In the genomic region with DNA sequence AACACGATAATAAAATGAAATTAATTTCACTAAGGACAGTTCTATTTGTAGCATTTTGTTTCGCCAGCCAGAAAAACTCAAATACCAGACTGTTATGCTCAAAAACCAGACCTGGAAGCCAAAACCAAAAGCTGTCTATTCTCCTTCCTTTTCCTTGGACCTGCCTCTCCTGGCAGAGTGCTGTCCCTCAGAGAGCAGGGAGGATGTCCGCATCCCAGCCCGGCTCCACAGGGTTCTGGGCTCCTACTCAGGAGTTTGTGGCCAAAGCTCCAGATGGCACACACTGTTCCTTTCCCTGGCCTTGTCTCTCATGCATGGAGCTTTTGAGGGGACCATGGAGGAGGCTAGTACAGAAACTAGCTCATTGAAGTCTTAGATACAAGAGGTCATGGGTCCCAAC, we compare ENCODE assay signal across 34 cellular contexts. TPM values are rescaled to one million over a fixed set of nuclear protein-coding genes. Genes with fewer than 3 reads are reported as not detected.
DNase-seq lines count a peak whose midpoint lies in the region; ATAC-seq and TF ChIP-seq lines count a peak whose summit lies in the region.
"Had no signal": no experiment of that assay in that cellular context is flagged by ENCODE, and none has a peak within 500 bp of the region (broad histone marks: within the 10 kb centered on the region; RNA-seq: fewer than 3 reads in every experiment).

No MANE protein-coding gene starts in this region.

- intact Hi-C loops in left ventricle myocardium superior (cut with micrococcal nuclease) (no loop called here), sigmoid colon (cut with DNase I) (no loop called here)
- intact Hi-C loops in CD4-positive, alpha-beta T cell (cut with DNase I, micrococcal nuclease) = no loop called here

- no peaks in the 10 kb centered on the region for H3K4me1 Mint-ChIP-seq in CD4-positive, alpha-beta T cell (ENCODE audit: low read depth)
- H3K4me1 Mint-ChIP-seq: activated CD4-positive, alpha-beta T cell treated with anti-CD3 and anti-CD28 coated beads, Interleukin-2, amount 10 ng/mL, durations not matched to agents 7 days and 5 days; activated naive CD8-positive, alpha-beta T cell treated with anti-CD3 and anti-CD28 coated beads, Interleukin-2, amount 10 ng/mL, durations not matched to agents 7 days and 5 days; CD4-positive, alpha-beta memory T cell; central memory CD8-positive, alpha-beta T cell; stimulated activated effector memory CD8-positive, alpha-beta T cell treated with anti-CD3 and anti-CD28 coated beads, Interleukin-12 subunit alpha, Interleukin-12 subunit beta, amount 100 ng/mL, for 72 hours had no signal

- POLR2A ChIA-PET in CD4-positive, alpha-beta T cell (lab: Charles Lee) = no interaction called here

- TF ChIP-seq POLR2A in sigmoid colon (IDR thresholded peaks at IDR 0.05) = no peak

- H3K9me3 ChIP-seq in sigmoid colon = no peaks in the 10 kb centered on the region
- H3K9me3 ChIP-seq in CD4-positive, alpha-beta T cell (ENCODE audit: control insufficient read depth, low read length) = no peaks in the 10 kb centered on the region
- H3K9me3 ChIP-seq: esophagus squamous epithelium, HAP-1, prostate gland, SK-N-SH had no signal

- no peaks in the 10 kb centered on the region for H3K36me3 ChIP-seq in sigmoid colon
- H3K36me3 ChIP-seq: esophagus squamous epithelium, HAP-1, prostate gland had no signal

- H3K27me3 Mint-ChIP-seq in CD4-positive, alpha-beta T cell = no peaks in the 10 kb centered on the region

- H3K27ac Mint-ChIP-seq in CD4-positive, alpha-beta T cell = no peak overlapping the region
- H3K27ac Mint-ChIP-seq: activated CD4-positive, alpha-beta T cell treated with anti-CD3 and anti-CD28 coated beads, Interleukin-2, amount 10 ng/mL, durations not matched to agents 7 days and 5 days; activated naive CD8-positive, alpha-beta T cell treated with anti-CD3 and anti-CD28 coated beads, Interleukin-2, amount 10 ng/mL, durations not matched to agents 7 days and 5 days; mesothelial cell of epicardium; naive B cell; stimulated activated effector memory CD8-positive, alpha-beta T cell treated with anti-CD3 and anti-CD28 coated beads, Interleukin-12 subunit alpha, Interleukin-12 subunit beta, amount 100 ng/mL, for 72 hours; type B pancreatic cell; WTC11 had no signal

- H3K4me1 ChIP-seq in sigmoid colon = peaks cover 0 to 18% (median 11%) of the 10 kb centered on the region in 4 donors
- H3K4me1 ChIP-seq: esophagus squamous epithelium, HAP-1, prostate gland had no signal

- peak overlapping the region in 2 of 4 donors; percentile 44 to 47 for H3K27ac ChIP-seq in sigmoid colon
- H3K27ac ChIP-seq in CD4-positive, alpha-beta T cell (ENCODE audit: low read depth, low read length) = no peak overlapping the region
- H3K27ac ChIP-seq: dorsolateral prefrontal cortex, prostate gland had no signal

- TF ChIP-seq EP300 in sigmoid colon (IDR thresholded peaks at IDR 0.05) = no peak

- CTCF ChIA-PET in CD4-positive, alpha-beta T cell (lab: Charles Lee) = no interaction called here

- no peaks in the 10 kb centered on the region for H3K36me3 Mint-ChIP-seq in CD4-positive, alpha-beta T cell (ENCODE audit: low read depth)
- H3K36me3 Mint-ChIP-seq: activated naive CD8-positive, alpha-beta T cell treated with anti-CD3 and anti-CD28 coated beads, Interleukin-2, amount 10 ng/mL, durations not matched to agents 7 days and 5 days; CD4-positive, alpha-beta memory T cell; mesothelial cell of epicardium; naive B cell; stimulated activated effector memory CD8-positive, alpha-beta T cell treated with anti-CD3 and anti-CD28 coated beads, Interleukin-12 subunit alpha, Interleukin-12 subunit beta, amount 100 ng/mL, for 72 hours; type B pancreatic cell; WTC11 had no signal

- WGBS in sigmoid colon, 2 donors = 84 to 88% methylated on average over 4 of the region's 4 CpGs

- no peaks in the 10 kb centered on the region for H3K27me3 ChIP-seq in sigmoid colon
- no peaks in the 10 kb centered on the region for H3K27me3 ChIP-seq in CD4-positive, alpha-beta T cell (ENCODE audit: control insufficient read depth, insufficient read depth, low read length)

- H3K9me3 Mint-ChIP-seq in CD4-positive, alpha-beta T cell = no peaks in the 10 kb centered on the region
- H3K9me3 Mint-ChIP-seq: activated CD4-positive, alpha-beta T cell treated with anti-CD3 and anti-CD28 coated beads, Interleukin-2, amount 10 ng/mL, durations not matched to agents 7 days and 5 days; activated naive CD8-positive, alpha-beta T cell treated with anti-CD3 and anti-CD28 coated beads, Interleukin-2, amount 10 ng/mL, durations not matched to agents 7 days and 5 days; CD4-positive, alpha-beta memory T cell; central memory CD8-positive, alpha-beta T cell; mesothelial cell of epicardium; naive B cell; stimulated activated effector memory CD8-positive, alpha-beta T cell treated with anti-CD3 and anti-CD28 coated beads, Interleukin-12 subunit alpha, Interleukin-12 subunit beta, amount 100 ng/mL, for 72 hours; type B pancreatic cell; WTC11 had no signal

- ATAC-seq in left ventricle myocardium superior (peak; percentile 91), GM21737 (IDR thresholded peaks at IDR 0.05; ENCODE audit: unreplicated experiment) (no peak)
- no peak for ATAC-seq in CD4-positive, alpha-beta T cell (ENCODE audit: poor library complexity)
- ATAC-seq: GM12878; left lobe of liver; stimulated activated effector memory CD8-positive, alpha-beta T cell treated with anti-CD3 and anti-CD28 coated beads, Interleukin-12 subunit alpha, Interleukin-12 subunit beta, amount 100 ng/mL, for 72 hours; WTC11 had no signal

- H3K4me3 ChIP-seq in sigmoid colon = no peak overlapping the region
- H3K4me3 ChIP-seq: dorsolateral prefrontal cortex, esophagus squamous epithelium, GM12878, HAP-1, prostate gland had no signal

- no peak for TF ChIP-seq CTCF in sigmoid colon (IDR thresholded peaks at IDR 0.05)
- no peak for TF ChIP-seq CTCF in CD4-positive, alpha-beta T cell (IDR thresholded peaks at IDR 0.05)

- DNase-seq in AG20443 (ENCODE audit: low spot score) = peak; percentile 18
- DNase-seq in cerebellum (ENCODE audit: low spot score) = peak; percentile 91
- DNase-seq in left ventricle myocardium superior = peak; percentile 62
- DNase-seq in sigmoid colon = peak; percentile 78
- no peak for DNase-seq in CD4-positive, alpha-beta T cell
- DNase-seq in DMS114 treated with DMSO at 0.1 percent for 48 hours (lab: John Stamatoyannopoulos, UW; ENCODE audit: unreplicated experiment) = no peak
- no peak for DNase-seq in NCI-H1436 (lab: John Stamatoyannopoulos, UW)
- DNase-seq: activated CD4-positive, alpha-beta T cell treated with anti-CD3 and anti-CD28 coated beads, Interleukin-2, amount 10 ng/mL, durations not matched to agents 7 days and 5 days; activated effector memory CD4-positive, alpha-beta T cell treated with anti-CD3 and anti-CD28 coated beads, Interleukin-2, amount 50 U/mL, for 16 hours; activated naive CD8-positive, alpha-beta T cell treated with anti-CD3 and anti-CD28 coated beads, Interleukin-2, amount 10 ng/mL, durations not matched to agents 7 days and 5 days; CD4-positive, alpha-beta memory T cell; esophagus squamous epithelium; foreskin melanocyte; hippocampal formation; MM.1S; naive B cell; NCI-H2081 treated with DMSO at 0.1 percent for 48 hours; NCI-H2227 treated with DMSO at 0.1 percent for 48 hours; NCI-H526 treated with DMSO at 0.1 percent for 48 hours; NK-92 treated with Interleukin-12 subunit alpha and Interleukin-12 subunit beta, amount 100 ng/mL, for 24 hours; SK-N-SH; stimulated activated CD4-positive, alpha-beta T cell treated with anti-CD3 and anti-CD28 coated beads, Interleukin-15, amount 100 ng/mL, for 24 hours had no signal

- no peak overlapping the region for H3K4me3 Mint-ChIP-seq in CD4-positive, alpha-beta T cell
- H3K4me3 Mint-ChIP-seq: activated CD4-positive, alpha-beta T cell treated with anti-CD3 and anti-CD28 coated beads, Interleukin-2, amount 10 ng/mL, durations not matched to agents 7 days and 5 days; activated naive CD8-positive, alpha-beta T cell treated with anti-CD3 and anti-CD28 coated beads, Interleukin-2, amount 10 ng/mL, durations not matched to agents 7 days and 5 days; CD4-positive, alpha-beta memory T cell; central memory CD8-positive, alpha-beta T cell; mesothelial cell of epicardium; naive B cell; stimulated activated effector memory CD8-positive, alpha-beta T cell treated with anti-CD3 and anti-CD28 coated beads, Interleukin-12 subunit alpha, Interleukin-12 subunit beta, amount 100 ng/mL, for 72 hours; type B pancreatic cell; WTC11 had no signal

RNA-seq across cellular contexts. Expression of gene C1QTNF7, which starts 41.9 kb away (rescaled TPM):
- total RNA-seq in cerebellum (1.5 TPM), left ventricle myocardium superior (3.1 TPM), sigmoid colon (10 to 100 TPM; 11.0 to 36.8 (median 18.9) TPM)
- polyA plus RNA-seq in sigmoid colon = 1 to 10 TPM in 2 of 3 donors, under 1 TPM in 1; 0.46 to 2.4 (median 1.2) TPM
- total RNA-seq in CD4-positive, alpha-beta T cell = not detected
- total RNA-seq: activated CD4-positive, alpha-beta T cell treated with anti-CD3 and anti-CD28 coated beads, Interleukin-2, amount 10 ng/mL, durations not matched to agents 7 days and 5 days; activated naive CD8-positive, alpha-beta T cell treated with anti-CD3 and anti-CD28 coated beads, Interleukin-2, amount 10 ng/mL, durations not matched to agents 7 days and 5 days; CD4-positive, alpha-beta memory T cell; GM12878; T-helper 1 cell treated with Interleukin-12 subunit alpha and Interleukin-12 subunit beta and Interleukin-4 antibody, amounts not matched to agents 30 ng/mL and 1 ng/mL, for 36 hours had no signal
- polyA plus RNA-seq: CD4-positive, alpha-beta memory T cell; GM12878; SK-N-SH had no signal

Comparison
In these comparisons a context has a peak if more than half of its experiments do, and no peak if none do; other contexts are left out.
1. DNase-seq: peak in AG20443 (single experiment), cerebellum (single experiment), left ventricle myocardium superior (single experiment) and sigmoid colon (single experiment); none in CD4-positive, alpha-beta T cell (0 of 10), DMS114 treated with DMSO at 0.1 percent for 48 hours (single experiment) and NCI-H1436 (single experiment).